Comparison of ENCODE assay signal across 18 cellular contexts in the genomic region with DNA sequence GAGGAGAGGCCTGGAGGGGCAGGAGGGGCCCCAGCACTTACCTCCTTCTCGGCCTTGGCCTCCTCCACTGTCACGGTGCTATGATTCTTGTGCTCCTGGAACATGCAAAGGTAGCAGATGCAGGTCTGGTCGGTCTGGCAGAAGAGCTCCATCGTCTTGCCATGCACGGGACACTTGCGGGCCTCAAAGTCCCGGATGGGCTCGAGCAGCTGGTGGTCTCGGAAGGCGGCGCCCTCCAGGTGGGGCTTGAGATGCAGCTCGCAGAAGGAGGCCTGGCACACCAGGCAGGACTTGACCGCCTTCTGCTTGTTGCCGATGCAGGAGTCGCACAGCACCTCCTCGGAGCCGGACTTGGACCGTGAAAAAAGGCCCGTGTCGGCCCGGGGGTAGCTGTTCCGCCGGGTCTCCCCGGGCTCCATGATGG. TPM values are rescaled to one million over a fixed set of nuclear protein-coding genes. Genes with fewer than 3 reads are reported as not detected.
DNase-seq lines count a peak whose midpoint lies in the region; ATAC-seq and TF ChIP-seq lines count a peak whose summit lies in the region.
"Had no signal": no experiment of that assay in that cellular context is flagged by ENCODE, and none has a peak within 500 bp of the region (broad histone marks: within the 10 kb centered on the region; RNA-seq: fewer than 3 reads in every experiment).

No MANE protein-coding gene starts in this region.

- DNase-seq in activated CD8-positive, alpha-beta memory T cell treated with anti-CD3 and anti-CD28 coated beads, Interleukin-2, amount 10 ng/mL, durations not matched to agents 7 days and 5 days = peak; percentile 34
- DNase-seq in activated CD8-positive, alpha-beta memory T cell treated with anti-CD3 and anti-CD28 coated beads, Interleukin-2, amount 50 U/mL, for 4 hours = no peak
- peak in 1 of 2 donors; percentile 24 for DNase-seq in breast epithelium (ENCODE audit: low spot score in 2 of 2)
- peak; percentile 14 to 81 for DNase-seq in lower leg skin (ENCODE audit: low spot score in 2 of 2)
- DNase-seq in tibial artery = peak; percentile 11 to 57
- no peak for DNase-seq in NCI-H748 treated with DMSO at 0.1 percent for 48 hours (lab: John Stamatoyannopoulos, UW)
- no peak for DNase-seq in HuH-7.5 (ENCODE audit: low spot score)
- no peak for DNase-seq in cerebellar cortex (ENCODE audit: low spot score)
- DNase-seq: activated CD4-positive, alpha-beta T cell treated with anti-CD3 and anti-CD28 coated beads, Interleukin-2, amount 50 U/mL, for 4 hours; amniotic stem cell; CD4-positive, CD25-positive, alpha-beta regulatory T cell; HFFc6; NCI-H1930 had no signal

- no peak for TF ChIP-seq POLR2A in breast epithelium (IDR thresholded peaks at IDR 0.05)
- TF ChIP-seq POLR2A in lower leg skin (IDR thresholded peaks at IDR 0.05) = no peak

- no peaks in the 10 kb centered on the region for H3K9me3 Mint-ChIP-seq in activated CD8-positive, alpha-beta memory T cell treated with anti-CD3 and anti-CD28 coated beads, Interleukin-2, amount 10 ng/mL, durations not matched to agents 7 days and 5 days (ENCODE audit: low read depth)
- H3K9me3 Mint-ChIP-seq: activated T-helper 17 cell treated with anti-CD3 and anti-CD28 coated beads, Interleukin-2, amount 50 U/mL, for 72 hours; CD4-positive, CD25-positive, alpha-beta regulatory T cell; HFFc6 had no signal

- no peak for ATAC-seq in activated CD8-positive, alpha-beta memory T cell treated with anti-CD3 and anti-CD28 coated beads, Interleukin-2, amount 10 ng/mL, durations not matched to agents 7 days and 5 days
- ATAC-seq: activated T-helper 17 cell treated with anti-CD3 and anti-CD28 coated beads, Interleukin-2, amount 50 U/mL, for 72 hours; HepG2 had no signal

- 68 to 71% methylated on average over 24 of the region's 24 CpGs for WGBS in lower leg skin, 2 donors

- no peaks in the 10 kb centered on the region for H3K36me3 Mint-ChIP-seq in activated CD8-positive, alpha-beta memory T cell treated with anti-CD3 and anti-CD28 coated beads, Interleukin-2, amount 10 ng/mL, durations not matched to agents 7 days and 5 days
- H3K36me3 Mint-ChIP-seq: CD4-positive, CD25-positive, alpha-beta regulatory T cell had no signal

- H3K27ac Mint-ChIP-seq in activated CD8-positive, alpha-beta memory T cell treated with anti-CD3 and anti-CD28 coated beads, Interleukin-2, amount 10 ng/mL, durations not matched to agents 7 days and 5 days = no peak overlapping the region
- H3K27ac Mint-ChIP-seq: activated T-helper 17 cell treated with anti-CD3 and anti-CD28 coated beads, Interleukin-2, amount 50 U/mL, for 72 hours; CD4-positive, CD25-positive, alpha-beta regulatory T cell; HFFc6 had no signal

- H3K4me3 ChIP-seq in breast epithelium = peak overlapping the region in 2 of 3 donors; percentile 61 to 68
- H3K4me3 ChIP-seq in lower leg skin (ENCODE audit: low read depth, poor library complexity, severe bottlenecking) = peak overlapping the region; percentile 48
- no peak overlapping the region for H3K4me3 ChIP-seq in tibial artery
- H3K4me3 ChIP-seq: A549 had no signal

- H3K4me1 Mint-ChIP-seq in activated CD8-positive, alpha-beta memory T cell treated with anti-CD3 and anti-CD28 coated beads, Interleukin-2, amount 10 ng/mL, durations not matched to agents 7 days and 5 days = no peaks in the 10 kb centered on the region
- H3K4me1 Mint-ChIP-seq: activated T-helper 17 cell treated with anti-CD3 and anti-CD28 coated beads, Interleukin-2, amount 50 U/mL, for 72 hours; CD4-positive, CD25-positive, alpha-beta regulatory T cell had no signal

- H3K27ac ChIP-seq in breast epithelium (peak overlapping the region; percentile 82 to 95), tibial artery (no peak overlapping the region)
- H3K27ac ChIP-seq: A549 had no signal

- TF ChIP-seq CTCF in breast epithelium (IDR thresholded peaks at IDR 0.05) (no peak), lower leg skin (IDR thresholded peaks at IDR 0.05) (no peak), tibial artery (IDR thresholded peaks at IDR 0.05) (no peak)

- no peaks in the 10 kb centered on the region for H3K9me3 ChIP-seq in breast epithelium
- no peaks in the 10 kb centered on the region for H3K9me3 ChIP-seq in tibial artery
- H3K9me3 ChIP-seq: A549 had no signal

- H3K36me3 ChIP-seq in breast epithelium = no peaks in the 10 kb centered on the region
- no peaks in the 10 kb centered on the region for H3K36me3 ChIP-seq in tibial artery

- H3K4me3 Mint-ChIP-seq in activated CD8-positive, alpha-beta memory T cell treated with anti-CD3 and anti-CD28 coated beads, Interleukin-2, amount 10 ng/mL, durations not matched to agents 7 days and 5 days = no peak overlapping the region
- H3K4me3 Mint-ChIP-seq: activated T-helper 17 cell treated with anti-CD3 and anti-CD28 coated beads, Interleukin-2, amount 50 U/mL, for 72 hours; CD4-positive, CD25-positive, alpha-beta regulatory T cell; HFFc6 had no signal

- H3K27me3 ChIP-seq in breast epithelium = no peaks in the 10 kb centered on the region
- H3K27me3 ChIP-seq in tibial artery = peaks cover 0 to 15% of the 10 kb centered on the region in 2 donors

- H3K4me1 ChIP-seq in breast epithelium (no peaks in the 10 kb centered on the region), tibial artery (no peaks in the 10 kb centered on the region)
- H3K4me1 ChIP-seq: A549 had no signal

- intact Hi-C loops in breast epithelium (cut with DNase I; ENCODE audit: low total_unique reads) (no loop called here), lower leg skin (cut with DNase I; ENCODE audit: low total_unique reads) (no loop called here), tibial artery (cut with DNase I; ENCODE audit: low total_unique reads) (no loop called here)

- CTCF ChIA-PET in activated CD8-positive, alpha-beta memory T cell treated with anti-CD3 and anti-CD28 coated beads, Interleukin-2, amount 10 ng/mL, durations not matched to agents 7 days and 5 days (lab: Charles Lee) = no interaction called here

- peaks cover 10% of the 10 kb centered on the region for H3K27me3 Mint-ChIP-seq in activated CD8-positive, alpha-beta memory T cell treated with anti-CD3 and anti-CD28 coated beads, Interleukin-2, amount 10 ng/mL, durations not matched to agents 7 days and 5 days

RNA-seq across cellular contexts. Expression of a gene that starts 0.7 kb away (rescaled TPM):
- not detected for total RNA-seq in activated CD8-positive, alpha-beta memory T cell treated with anti-CD3 and anti-CD28 coated beads, Interleukin-2, amount 10 ng/mL, durations not matched to agents 7 days and 5 days
- total RNA-seq in breast epithelium (10 to 100 TPM; 10.6 to 58.7 (median 45.9) TPM), lower leg skin (1,000 to 10,000 TPM; 1,092 to 1,522 (median 1,226) TPM)
- total RNA-seq: activated T-helper 17 cell treated with anti-CD3 and anti-CD28 coated beads, Interleukin-2, amount 50 U/mL, for 72 hours; CD4-positive, CD25-positive, alpha-beta regulatory T cell; endothelial cell of umbilical vein; NCI-H460 had no signal

Comparison
In these comparisons a context has a peak if more than half of its experiments do, and no peak if none do; other contexts are left out.
1. DNase-seq: peak in activated CD8-positive, alpha-beta memory T cell treated with anti-CD3 and anti-CD28 coated beads, Interleukin-2, amount 10 ng/mL, durations not matched to agents 7 days and 5 days (single experiment), lower leg skin (2 of 2) and tibial artery (2 of 2); none in activated CD8-positive, alpha-beta memory T cell treated with anti-CD3 and anti-CD28 coated beads, Interleukin-2, amount 50 U/mL, for 4 hours (single experiment), NCI-H748 treated with DMSO at 0.1 percent for 48 hours (single experiment), HuH-7.5 (single experiment) and cerebellar cortex (single experiment).
2. H3K27ac ChIP-seq: peak in breast epithelium (2 of 2); none in tibial artery (0 of 2).
3. H3K4me3 ChIP-seq: peak in breast epithelium (2 of 3) and lower leg skin (single experiment); none in tibial artery (0 of 2).
4. RNA of a gene that starts 0.7 kb away (total RNA-seq): 1,092 to 1,522 TPM in lower leg skin; 10.6 to 58.7 TPM in breast epithelium and not detected in activated CD8-positive, alpha-beta memory T cell treated with anti-CD3 and anti-CD28 coated beads, Interleukin-2, amount 10 ng/mL, durations not matched to agents 7 days and 5 days; every median in the first group is over 10 times any median in the second.